ENCODE assay signal across 1 cellular context in the genomic region with DNA sequence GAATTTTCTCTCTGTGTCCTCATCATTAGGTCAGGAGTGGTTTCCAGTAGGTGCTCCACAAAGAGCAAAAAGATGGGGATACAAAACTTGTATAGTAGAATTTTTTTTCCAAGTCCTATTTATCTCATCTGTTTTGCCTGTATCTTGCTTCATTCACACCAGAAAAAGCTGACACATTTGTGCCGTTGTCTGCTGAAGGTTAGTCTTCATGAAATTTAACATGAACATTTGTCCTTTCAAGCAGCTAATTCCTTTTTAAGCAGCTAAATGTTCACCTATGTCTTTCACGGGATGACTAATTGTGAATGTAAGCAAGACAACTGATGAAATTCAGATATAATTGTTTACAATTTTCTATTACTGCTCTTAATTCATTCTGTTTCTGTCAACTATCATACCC.
TF ChIP-seq lines count a peak whose summit lies in the region.

No MANE protein-coding gene starts in this region.

TF ChIP-seq in HEK293, 187 proteins besides CTCF, POLR2A, EP300 and RAD21 (continued from another document):
- TF ChIP-seq ZNF645 (tag by site-specific recombination; IDR thresholded peaks at IDR 0.05) = no peak
TF ChIP-seq in HEK293: peak in this region for 0.
